In genomic region chr3:187105700-187106099, GRCh38 we compare ENCODE assay signal across 33 cellular contexts.
"Had no signal": no experiment of that assay in that cellular context is flagged by ENCODE, and none has a peak within 500 bp of the region (broad histone marks: within the 10 kb centered on the region; RNA-seq: fewer than 3 reads in every experiment).

No MANE protein-coding gene starts in this region.

- H3K4me1 ChIP-seq: breast epithelium had no signal

- H3K27me3 Mint-ChIP-seq: activated CD4-positive, alpha-beta memory T cell treated with anti-CD3 and anti-CD28 coated beads, Interleukin-2, amount 10 ng/mL, durations not matched to agents 7 days and 5 days; activated naive CD4-positive, alpha-beta T cell treated with anti-CD3 and anti-CD28 coated beads, Interleukin-2, amount 50 U/mL, for 24 hours; activated naive CD8-positive, alpha-beta T cell treated with anti-CD3 and anti-CD28 coated beads, Interleukin-2, amount 10 ng/mL, durations not matched to agents 7 days and 5 days had no signal

- DNase-seq: activated CD4-positive, alpha-beta memory T cell treated with anti-CD3 and anti-CD28 coated beads, Interleukin-2, amount 10 ng/mL, durations not matched to agents 7 days and 5 days; activated CD4-positive, alpha-beta T cell treated with anti-CD3 and anti-CD28 coated beads for 1 hour; activated CD4-positive, alpha-beta T cell treated with anti-CD3 and anti-CD28 coated beads for 48 hours; activated CD4-positive, CD25-positive, alpha-beta regulatory T cell; activated CD8-positive, alpha-beta memory T cell treated with anti-CD3 and anti-CD28 coated beads for 24 hours; activated CD8-positive, alpha-beta memory T cell treated with anti-CD3 and anti-CD28 coated beads, Interleukin-2, amount 50 U/mL, for 48 hours; activated gamma-delta T cell; activated naive CD4-positive, alpha-beta T cell treated with Interleukin-2 at 50 U/mL for 16 hours; activated naive CD8-positive, alpha-beta T cell treated with anti-CD3 and anti-CD28 coated beads, Interleukin-2, amount 10 ng/mL, durations not matched to agents 7 days and 5 days; activated T-cell treated with anti-CD3 and anti-CD28 coated beads, Interleukin-2, amount 50 U/mL, for 1 hour; amygdala; body of pancreas; MM.1S; NCI-H1092; NCI-H1436 treated with DMSO at 0.1 percent for 48 hours; NCI-H1694 treated with DMSO at 0.1 percent for 48 hours; NCI-H2029; NCI-H2107; NCI-H2171; NCI-H510A; NCI-H526; NCI-H748 treated with DMSO at 0.1 percent for 48 hours; NK-92 treated with Interleukin-12 subunit alpha and Interleukin-12 subunit beta, amount 100 ng/mL, for 24 hours; PC-3; RPMI8226; T1000; WERI-Rb-1 had no signal

- H3K27ac Mint-ChIP-seq: activated CD4-positive, alpha-beta memory T cell treated with anti-CD3 and anti-CD28 coated beads, Interleukin-2, amount 10 ng/mL, durations not matched to agents 7 days and 5 days; activated naive CD4-positive, alpha-beta T cell treated with anti-CD3 and anti-CD28 coated beads, Interleukin-2, amount 50 U/mL, for 24 hours; activated naive CD8-positive, alpha-beta T cell treated with anti-CD3 and anti-CD28 coated beads, Interleukin-2, amount 10 ng/mL, durations not matched to agents 7 days and 5 days; activated T-helper 2 cell treated with anti-CD3 and anti-CD28 coated beads, Interferon-gamma antibody, Interleukin-2, Interleukin-4, amounts not matched to agents 10 μg/mL and 5 μg/mL and 100 μg/mL, durations not matched to agents 14 hours and 24 hours and 36 hours had no signal

- H3K4me2 ChIP-seq: KMS-11 had no signal

- H3K27ac ChIP-seq: body of pancreas, KMS-11, Peyer's patch, WERI-Rb-1 had no signal

- ATAC-seq: activated CD8-positive, alpha-beta memory T cell treated with anti-CD3 and anti-CD28 coated beads, Interleukin-2, amount 10 ng/mL, durations not matched to agents 7 days and 5 days; body of pancreas; PC-3 had no signal

- H3K9me3 Mint-ChIP-seq: activated CD4-positive, alpha-beta memory T cell treated with anti-CD3 and anti-CD28 coated beads, Interleukin-2, amount 10 ng/mL, durations not matched to agents 7 days and 5 days; activated naive CD4-positive, alpha-beta T cell treated with anti-CD3 and anti-CD28 coated beads, Interleukin-2, amount 50 U/mL, for 24 hours; activated naive CD8-positive, alpha-beta T cell treated with anti-CD3 and anti-CD28 coated beads, Interleukin-2, amount 10 ng/mL, durations not matched to agents 7 days and 5 days; activated T-helper 2 cell treated with anti-CD3 and anti-CD28 coated beads, Interferon-gamma antibody, Interleukin-2, Interleukin-4, amounts not matched to agents 10 μg/mL and 5 μg/mL and 100 μg/mL, durations not matched to agents 14 hours and 24 hours and 36 hours had no signal

- H3K36me3 ChIP-seq: breast epithelium, Peyer's patch, WERI-Rb-1 had no signal

- H3K9me3 ChIP-seq: body of pancreas, breast epithelium, Peyer's patch had no signal

- H3K27me3 ChIP-seq: body of pancreas, breast epithelium, Peyer's patch had no signal

- H3K36me3 Mint-ChIP-seq: activated CD8-positive, alpha-beta memory T cell treated with anti-CD3 and anti-CD28 coated beads, Interleukin-2, amount 10 ng/mL, durations not matched to agents 7 days and 5 days; activated naive CD4-positive, alpha-beta T cell treated with anti-CD3 and anti-CD28 coated beads, Interleukin-2, amount 50 U/mL, for 24 hours had no signal

- H3K9ac ChIP-seq: KMS-11 had no signal

- H3K4me3 ChIP-seq: body of pancreas, Peyer's patch had no signal

- H3K4me3 Mint-ChIP-seq: activated CD4-positive, alpha-beta memory T cell treated with anti-CD3 and anti-CD28 coated beads, Interleukin-2, amount 10 ng/mL, durations not matched to agents 7 days and 5 days; activated CD8-positive, alpha-beta memory T cell treated with anti-CD3 and anti-CD28 coated beads, Interleukin-2, amount 10 ng/mL, durations not matched to agents 7 days and 5 days; activated naive CD4-positive, alpha-beta T cell treated with anti-CD3 and anti-CD28 coated beads, Interleukin-2, amount 50 U/mL, for 24 hours; activated naive CD8-positive, alpha-beta T cell treated with anti-CD3 and anti-CD28 coated beads, Interleukin-2, amount 10 ng/mL, durations not matched to agents 7 days and 5 days had no signal
